In the genomic region with DNA sequence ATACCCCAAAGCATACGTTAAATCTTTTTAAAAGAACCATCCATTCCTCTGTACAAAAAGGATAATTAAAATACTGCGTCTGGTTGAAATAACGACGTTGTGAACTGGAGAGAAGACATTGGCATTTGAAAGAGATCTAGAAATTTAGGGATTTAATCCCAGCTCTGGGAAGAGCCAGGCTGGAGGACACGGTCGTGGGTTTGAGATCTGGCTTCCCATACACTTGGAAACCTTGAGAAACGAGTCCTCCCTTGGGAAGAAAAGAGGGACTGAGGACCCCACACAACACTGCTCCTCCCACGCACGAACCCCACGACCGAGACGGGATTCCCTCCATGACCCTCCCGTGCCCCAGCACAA, we compare ENCODE assay signal across 8 cellular contexts. TPM values are rescaled to one million over a fixed set of nuclear protein-coding genes. Genes with fewer than 3 reads are reported as not detected.
A peak's percentile ranks its signal among the peaks of the same experiment; 100 is the strongest.
DNase-seq lines count a peak whose midpoint lies in the region; ATAC-seq and TF ChIP-seq lines count a peak whose summit lies in the region.

No MANE protein-coding gene starts in this region.

- peak overlapping the region; percentile 90 for H3K4me3 Mint-ChIP-seq in chondrocyte (ENCODE audit: unreplicated experiment)

- whole genome bisulfite sequencing in HUES64 = 3% methylated on average over 13 of the region's 13 CpGs

- H3K4me3 ChIP-seq in A673 (ENCODE audit: low read depth, low read length, poor library complexity, severe bottlenecking) (peak overlapping the region; percentile 92), HUES64 (ENCODE audit: low read length) (peak overlapping the region; percentile 81), muscle layer of colon (ENCODE audit: low read depth in 1 of 2, low read length in 2 of 2) (peak overlapping the region; percentile 97 to 100)

- intact Hi-C loops in A673 (cut with micrococcal nuclease; ENCODE audit: unreplicated experiment) = no loop called here

- H3K9me3 ChIP-seq in A673 (ENCODE audit: low read depth, low read length, poor library complexity, severe bottlenecking) = no peaks in the 10 kb centered on the region
- no peaks in the 10 kb centered on the region for H3K9me3 ChIP-seq in HUES64 (ENCODE audit: insufficient read depth, low read depth, low read length)
- H3K9me3 ChIP-seq in muscle layer of colon (ENCODE audit: low read length) = no peaks in the 10 kb centered on the region

- BruUV-seq in A673 (replicated peaks; lab: Mats Ljungman, UMichigan) = no TSS peak

- no peaks in the 10 kb centered on the region for H3K36me3 ChIP-seq in A673 (ENCODE audit: insufficient read depth, low read length, poor library complexity, severe bottlenecking)
- no peaks in the 10 kb centered on the region for H3K36me3 ChIP-seq in HUES64 (ENCODE audit: insufficient read depth, low read length)
- H3K36me3 ChIP-seq in muscle layer of colon (ENCODE audit: insufficient read depth, low read length) = no peaks in the 10 kb centered on the region

- POLR2A ChIA-PET in A673 (lab: Charles Lee; ENCODE audit: low non-redundant PET) = no interaction called here

- no peaks in the 10 kb centered on the region for H3K9me3 Mint-ChIP-seq in chondrocyte (ENCODE audit: low read depth)

- peaks cover 31% of the 10 kb centered on the region for H3K4me1 Mint-ChIP-seq in chondrocyte (ENCODE audit: low read depth)

- CTCF ChIA-PET in A673 (lab: Charles Lee) = no interaction called here

- H3K27me3 ChIP-seq in A673 (replicated peaks; ENCODE audit: insufficient read depth, low read depth, low read length, poor library complexity) (no peaks in the 10 kb centered on the region), HUES64 (ENCODE audit: insufficient read depth, low read length) (peaks cover 8% of the 10 kb centered on the region), muscle layer of colon (ENCODE audit: control insufficient read depth in 1 of 2, insufficient read depth in 2 of 2, low read length in 2 of 2) (no peaks in the 10 kb centered on the region)

- no peak for ATAC-seq in GM21367 (IDR thresholded peaks at IDR 0.05; ENCODE audit: unreplicated experiment)
- no peak for ATAC-seq in HG02642 (IDR thresholded peaks at IDR 0.05; ENCODE audit: poor library complexity, unreplicated experiment)

- H3K4me1 ChIP-seq in A673 (ENCODE audit: insufficient read depth, low read length, poor library complexity, severe bottlenecking) (no peaks in the 10 kb centered on the region), HUES64 (ENCODE audit: insufficient read depth, low read length) (peaks cover 5% of the 10 kb centered on the region; the same call in 1 of the 2 replicates), muscle layer of colon (ENCODE audit: insufficient read depth, low read length) (peaks cover 16% of the 10 kb centered on the region)

- TF ChIP-seq CTCF in A673 (conservative IDR thresholded peaks at IDR 0.05; ENCODE audit: low read depth, low read length) = no peak
- no peak for TF ChIP-seq CTCF in chondrocyte (IDR thresholded peaks at IDR 0.05)

- H3K9ac ChIP-seq in HUES64 (ENCODE audit: low read depth, low read length) (peak overlapping the region; percentile 70), muscle layer of colon (ENCODE audit: low read length) (peak overlapping the region; percentile 83)

- no peaks in the 10 kb centered on the region for H3K36me3 Mint-ChIP-seq in chondrocyte (ENCODE audit: low read depth)

- H3K27me3 Mint-ChIP-seq in chondrocyte (ENCODE audit: low read depth) = no peaks in the 10 kb centered on the region

- H3K27ac ChIP-seq in A673 (ENCODE audit: low read depth, low read length, poor library complexity, severe bottlenecking) = peak overlapping the region; percentile 72
- no peak overlapping the region for H3K27ac ChIP-seq in HUES64 (ENCODE audit: low read depth, low read length)
- no peak overlapping the region for H3K27ac ChIP-seq in muscle layer of colon (ENCODE audit: low read depth, low read length)

- no peak for DNase-seq in A673 (ENCODE audit: low spot score)
- DNase-seq in chondrocyte (ENCODE audit: low spot score) = no peak
- no peak for DNase-seq in hypothalamus (lab: John Stamatoyannopoulos, UW)
- DNase-seq in SK-N-DZ (ENCODE audit: low spot score) = no peak

- peak overlapping the region; percentile 91 for H3K27ac Mint-ChIP-seq in chondrocyte (ENCODE audit: unreplicated experiment)

RNA-seq across cellular contexts. Expression of a gene that starts 0.6 kb away (rescaled TPM):
- 3.6 and 5.1 TPM in 2 replicates for total RNA-seq in A673 (2021)
- 2.0 TPM for polyA plus RNA-seq in HUES64 (2013, experiment 1 of 2)
- polyA plus RNA-seq in HUES64 (2013, experiment 2 of 2) = 2.2 TPM
- total RNA-seq in chondrocyte = 2.0 to 5.2 TPM (median 3.0 TPM) in 3 replicates
- 4.6 and 6.4 TPM in 2 replicates for polyA plus RNA-seq in SK-N-DZ (2014; cell fraction: cytosol; rRNA removed)
- polyA plus RNA-seq in SK-N-DZ (2014; cell fraction: nucleus; rRNA removed) = 3.6 and 6.4 TPM in 2 replicates

RNA-seq across cellular contexts. Expression of a gene that starts 43.2 kb away (rescaled TPM):
- total RNA-seq in A673 (2021) (4.3 and 5.2 TPM in 2 replicates), chondrocyte (1.6 to 4.0 TPM (median 2.0 TPM) in 3 replicates)
- polyA plus RNA-seq in HUES64 (2013, experiment 1 of 2) = 4.9 TPM
- 6.0 TPM for polyA plus RNA-seq in HUES64 (2013, experiment 2 of 2)
- polyA plus RNA-seq in SK-N-DZ (2014; cell fraction: cytosol; rRNA removed) = 12.6 and 14.5 TPM in 2 replicates
- polyA plus RNA-seq in SK-N-DZ (2014; cell fraction: nucleus; rRNA removed) = 10.7 and 11.5 TPM in 2 replicates
